ENCODE assay signal across 7 cellular contexts in the genomic region with DNA sequence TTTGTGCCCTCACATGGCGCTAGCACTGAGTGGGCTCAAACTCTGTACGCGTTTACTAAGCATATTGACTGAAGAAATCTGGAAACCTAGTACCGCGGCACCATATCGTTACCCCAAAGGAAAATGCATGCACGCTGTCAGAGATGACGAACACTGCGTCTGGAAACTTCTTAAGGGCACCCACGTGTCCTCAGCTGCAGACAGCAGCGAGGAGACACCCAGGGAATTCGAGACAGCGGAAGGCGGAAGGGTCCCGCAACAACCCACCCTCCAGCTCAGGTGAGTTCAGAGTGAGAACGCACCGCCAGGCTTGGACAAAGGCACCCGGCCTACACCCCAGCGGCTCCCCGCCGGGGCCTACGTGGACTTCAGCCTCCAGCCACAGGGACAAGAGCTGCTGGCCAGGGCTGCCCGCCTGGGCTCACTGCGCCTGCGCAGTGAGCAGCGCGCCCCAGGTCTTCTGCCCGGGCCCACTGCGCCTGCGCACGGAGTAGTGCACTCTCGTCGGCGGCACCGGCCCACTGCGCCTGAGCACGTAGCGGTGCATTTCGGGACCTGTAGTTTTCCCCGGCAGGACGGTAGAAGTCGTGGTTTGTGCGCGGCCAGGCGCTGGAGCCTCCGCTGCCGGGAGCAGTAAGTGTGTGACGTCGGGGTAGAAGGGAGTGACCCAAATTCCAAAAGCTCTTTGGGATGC.
DNase-seq lines count a peak whose midpoint lies in the region; ATAC-seq and TF ChIP-seq lines count a peak whose summit lies in the region.
"Not testable (repeated sequence)": the region's sequence is repeated elsewhere in the genome, so short reads cannot be mapped to it uniquely, and the experiment has no call there.

No MANE protein-coding gene starts in this region.

- not testable (repeated sequence) for H3K9me3 Mint-ChIP-seq in activated naive CD8-positive, alpha-beta T cell treated with anti-CD3 and anti-CD28 coated beads, Interleukin-2, amount 50 U/mL, for 24 hours

- no CpG with 5 or more reads among the region's 49 CpGs for WGBS in lung, 2 donors

- not testable (repeated sequence) for H3K4me3 ChIP-seq in lung

- not testable (repeated sequence) for H3K27me3 Mint-ChIP-seq in activated naive CD8-positive, alpha-beta T cell treated with anti-CD3 and anti-CD28 coated beads, Interleukin-2, amount 50 U/mL, for 24 hours

- H3K4me1 ChIP-seq in lung (ENCODE audit: control insufficient read depth in 2 of 2, insufficient read depth in 2 of 2, low read length in 2 of 2), result not testable (repeated sequence)

- TF ChIP-seq CTCF in lung (IDR thresholded peaks at IDR 0.05; ENCODE audit: control extremely low read depth, extremely low read depth), result not testable (repeated sequence)

- H3K36me3 ChIP-seq in lung (ENCODE audit: control insufficient read depth in 2 of 2, insufficient read depth in 2 of 2, low read length in 2 of 2), result not testable (repeated sequence)

- H3K4me3 Mint-ChIP-seq in activated naive CD8-positive, alpha-beta T cell treated with anti-CD3 and anti-CD28 coated beads, Interleukin-2, amount 50 U/mL, for 24 hours, result not testable (repeated sequence)

- H3K27ac Mint-ChIP-seq in activated naive CD8-positive, alpha-beta T cell treated with anti-CD3 and anti-CD28 coated beads, Interleukin-2, amount 50 U/mL, for 24 hours, result not testable (repeated sequence)

- not testable (repeated sequence) for H3K36me3 Mint-ChIP-seq in activated naive CD8-positive, alpha-beta T cell treated with anti-CD3 and anti-CD28 coated beads, Interleukin-2, amount 50 U/mL, for 24 hours (ENCODE audit: low read depth)

- H3K27ac ChIP-seq in lung (ENCODE audit: low read depth in 1 of 2, low read length in 1 of 2), result not testable (repeated sequence)

- not testable (repeated sequence) for H3K27me3 ChIP-seq in lung (ENCODE audit: control insufficient read depth, insufficient read depth)

- ATAC-seq in GM18867 (IDR thresholded peaks at IDR 0.05; ENCODE audit: unreplicated experiment), result peak; percentile 97
- peak; percentile 84 for ATAC-seq in GM21360 (IDR thresholded peaks at IDR 0.05; ENCODE audit: unreplicated experiment)
- ATAC-seq in HG02623 (IDR thresholded peaks at IDR 0.05; ENCODE audit: unreplicated experiment), result peak; percentile 98
- ATAC-seq in HG03095 (IDR thresholded peaks at IDR 0.05; ENCODE audit: unreplicated experiment), result peak; percentile 94
- peak; percentile 96 for ATAC-seq in HG03571 (IDR thresholded peaks at IDR 0.05; ENCODE audit: unreplicated experiment)
- peak; percentile 95 for ATAC-seq in activated naive CD8-positive, alpha-beta T cell treated with anti-CD3 and anti-CD28 coated beads, Interleukin-2, amount 50 U/mL, for 24 hours
- ATAC-seq in lung (ENCODE audit: insufficient read depth, low FRiP score), result peak; percentile 92

- not testable (repeated sequence) for H3K4me1 Mint-ChIP-seq in activated naive CD8-positive, alpha-beta T cell treated with anti-CD3 and anti-CD28 coated beads, Interleukin-2, amount 50 U/mL, for 24 hours

- not testable (repeated sequence) for H3K9me3 ChIP-seq in lung (ENCODE audit: control insufficient read depth in 2 of 2, insufficient read depth in 1 of 2, low read length in 1 of 2)

- DNase-seq in activated naive CD8-positive, alpha-beta T cell treated with anti-CD3 and anti-CD28 coated beads, Interleukin-2, amount 50 U/mL, for 24 hours; lung (ENCODE audit: low spot score): not testable (repeated sequence)
